ENCODE assay signal across 7 cellular contexts in genomic region chr20:51400051-51400926, GRCh38.
A peak's percentile ranks its signal among the peaks of the same experiment; 100 is the strongest.
DNase-seq lines count a peak whose midpoint lies in the region; ATAC-seq lines count a peak whose summit lies in the region.

No MANE protein-coding gene starts in this region.

- H3K4me1 Mint-ChIP-seq in naive thymus-derived CD4-positive, alpha-beta T cell = peaks cover 44 to 73% (median 64%) of the 10 kb centered on the region in 7 donors

- H3K4me1 ChIP-seq in naive thymus-derived CD4-positive, alpha-beta T cell (ENCODE audit: control insufficient read depth in 2 of 2, insufficient read depth in 2 of 2, low read length in 2 of 2) = peaks cover 50 to 69% of the 10 kb centered on the region in 2 donors

- CTCF ChIA-PET in naive thymus-derived CD4-positive, alpha-beta T cell (lab: Charles Lee) = interaction anchor here (0.7 to 1.2 kb wide), 2 partner anchors 10 to 12 kb away, joined by 3 to 4 read pairs; no protein-coding TSS in a partner anchor

- no peaks in the 10 kb centered on the region for H3K9me3 Mint-ChIP-seq in naive thymus-derived CD4-positive, alpha-beta T cell

- H3K27me3 Mint-ChIP-seq in naive thymus-derived CD4-positive, alpha-beta T cell = no peaks in the 10 kb centered on the region

- ATAC-seq in GM19452 (IDR thresholded peaks at IDR 0.05; ENCODE audit: unreplicated experiment) (peak; percentile 70), HG03439 (IDR thresholded peaks at IDR 0.05; ENCODE audit: unreplicated experiment) (peak; percentile 67), Right ventricle myocardium inferior (no peak)
- peak; percentile 78 for ATAC-seq in naive thymus-derived CD4-positive, alpha-beta T cell

- peaks cover 4 to 69% (median 17%) of the 10 kb centered on the region in 5 donors for H3K36me3 Mint-ChIP-seq in naive thymus-derived CD4-positive, alpha-beta T cell

- no peaks in the 10 kb centered on the region for H3K27me3 ChIP-seq in naive thymus-derived CD4-positive, alpha-beta T cell (ENCODE audit: control insufficient read depth in 2 of 2, insufficient read depth in 2 of 2, low read length in 2 of 2)

- H3K36me3 ChIP-seq in naive thymus-derived CD4-positive, alpha-beta T cell (ENCODE audit: control insufficient read depth in 2 of 3, insufficient read depth in 3 of 3, low read length in 3 of 3) = peaks cover 0 to 33% (median 0%) of the 10 kb centered on the region in 3 experiments

- peak; percentile 89 for DNase-seq in activated CD8-positive, alpha-beta memory T cell treated with anti-CD3 and anti-CD28 coated beads for 24 hours
- DNase-seq in naive thymus-derived CD4-positive, alpha-beta T cell = peak; percentile 26 to 79 (median 61)
- DNase-seq in DMS53 (lab: John Stamatoyannopoulos, UW) = no peak
- DNase-seq in amniotic stem cell (lab: John Stamatoyannopoulos, UW) = no peak
- no peak for DNase-seq in Right ventricle myocardium inferior (ENCODE audit: missing footprints)

- H3K27ac ChIP-seq in naive thymus-derived CD4-positive, alpha-beta T cell (ENCODE audit: low read depth, low read length) = peak overlapping the region; percentile 68

- H3K4me3 Mint-ChIP-seq in naive thymus-derived CD4-positive, alpha-beta T cell = peak overlapping the region; percentile 78 to 88 (median 82)

- intact Hi-C loops in naive thymus-derived CD4-positive, alpha-beta T cell (cut with micrococcal nuclease) = loop anchor here (1.0 to 5.0 kb wide), 8 partner anchors 14 to 1808 kb away; partner anchors contain the start of genes DPM1 (in 1 of the 2) and MOCS3 (in 1 of the 2)
- intact Hi-C loops in Right ventricle myocardium inferior (cut with DNase I) = no loop called here

- peak overlapping the region; percentile 32 for H3K4me3 ChIP-seq in naive thymus-derived CD4-positive, alpha-beta T cell (ENCODE audit: low read length)

- H3K27ac Mint-ChIP-seq in naive thymus-derived CD4-positive, alpha-beta T cell = peak overlapping the region; percentile 89 to 100 (median 98)

- POLR2A ChIA-PET in naive thymus-derived CD4-positive, alpha-beta T cell (lab: Charles Lee) = interaction anchor here (0.9 to 2.2 kb wide), 3 partner anchors 10 to 885 kb away, joined by 3 to 7 read pairs (median 4); no protein-coding TSS in a partner anchor

- no peaks in the 10 kb centered on the region for H3K9me3 ChIP-seq in naive thymus-derived CD4-positive, alpha-beta T cell (ENCODE audit: control insufficient read depth in 2 of 3, low read length in 3 of 3)

Comparison
In these comparisons a context has a peak if more than half of its experiments do, and no peak if none do; other contexts are left out.
1. DNase-seq: peak in activated CD8-positive, alpha-beta memory T cell treated with anti-CD3 and anti-CD28 coated beads for 24 hours (single experiment) and naive thymus-derived CD4-positive, alpha-beta T cell (9 of 9); none in DMS53 (single experiment), amniotic stem cell (single experiment) and Right ventricle myocardium inferior (single experiment).